Comparison of ENCODE assay signal across 14 cellular contexts in genomic region chr2:45852450-45853150, GRCh38.
DNase-seq lines count a peak whose midpoint lies in the region; ATAC-seq and TF ChIP-seq lines count a peak whose summit lies in the region.
"Had no signal": no experiment of that assay in that cellular context is flagged by ENCODE, and none has a peak within 500 bp of the region (broad histone marks: within the 10 kb centered on the region; RNA-seq: fewer than 3 reads in every experiment).

No MANE protein-coding gene starts in this region.

- ATAC-seq in GM19463 (IDR thresholded peaks at IDR 0.05; ENCODE audit: unreplicated experiment): peak; percentile 93
- peak; percentile 76 for ATAC-seq in HG02870 (IDR thresholded peaks at IDR 0.05; ENCODE audit: unreplicated experiment)

- DNase-seq in COLO668 (lab: John Stamatoyannopoulos, UW; ENCODE audit: unreplicated experiment): peak; percentile 37
- peak; percentile 26 to 38 for DNase-seq in NCI-H1930 (lab: John Stamatoyannopoulos, UW)
- no peak for DNase-seq in kidney tubule cell (ENCODE audit: low spot score)
- no peak for DNase-seq in DMS53 treated with DMSO at 0.1 percent for 48 hours (lab: John Stamatoyannopoulos, UW; ENCODE audit: unreplicated experiment)
- no peak for DNase-seq in HuH-7.5 (ENCODE audit: low spot score)
- DNase-seq in prostate gland (ENCODE audit: low spot score): no peak
- DNase-seq: ACHN, activated T-cell treated with anti-CD3 and anti-CD28 coated beads for 4 hours, foreskin fibroblast, HCEC 1CT, NCI-H1694 treated with DMSO at 0.1 percent for 48 hours had no signal

- H3K9me3 ChIP-seq in prostate gland: no peaks in the 10 kb centered on the region

- no peak for TF ChIP-seq POLR2A in prostate gland (IDR thresholded peaks at IDR 0.05)

- no peaks in the 10 kb centered on the region for H3K4me1 ChIP-seq in prostate gland (replicated peaks)

- H3K36me3 ChIP-seq in prostate gland: no peaks in the 10 kb centered on the region

- no peaks in the 10 kb centered on the region for H3K27me3 ChIP-seq in prostate gland (replicated peaks; ENCODE audit: insufficient read depth)

- 95% methylated on average over 6 of the region's 6 CpGs for whole genome bisulfite sequencing in prostate gland

- intact Hi-C loops in prostate gland (cut with DNase I): no loop called here

- no peak overlapping the region for H3K4me3 ChIP-seq in prostate gland
- H3K4me3 ChIP-seq: SK-N-MC had no signal

- no peak overlapping the region for H3K27ac ChIP-seq in prostate gland
- H3K27ac ChIP-seq: SK-N-MC had no signal

- no peak for TF ChIP-seq CTCF in prostate gland (IDR thresholded peaks at IDR 0.05)

Comparison
In these comparisons a context has a peak if more than half of its experiments do, and no peak if none do; other contexts are left out.
1. DNase-seq: peak in COLO668 (single experiment) and NCI-H1930 (2 of 2); none in kidney tubule cell (single experiment), DMS53 treated with DMSO at 0.1 percent for 48 hours (single experiment), HuH-7.5 (single experiment) and prostate gland (single experiment).